ENCODE assay signal across 8 cellular contexts in genomic region chr14:23299558-23299957, GRCh38. TPM values are rescaled to one million over a fixed set of nuclear protein-coding genes. Genes with fewer than 3 reads are reported as not detected.
DNase-seq lines count a peak whose midpoint lies in the region; ATAC-seq and TF ChIP-seq lines count a peak whose summit lies in the region.

No MANE protein-coding gene starts in this region.

- peak; percentile 25 for DNase-seq in AG08396 (ENCODE audit: low spot score)
- DNase-seq in GM12864 (ENCODE audit: low read depth), result no peak
- no peak for DNase-seq in T-helper 2 cell treated with Interferon-gamma antibody and Interleukin-4, amounts not matched to agents 5 μg/mL and 100 μg/mL, for 36 hours (ENCODE audit: low spot score)
- peak; percentile 73 for DNase-seq in fibroblast of pulmonary artery (ENCODE audit: low read depth)
- DNase-seq in stimulated activated effector memory CD8-positive, alpha-beta T cell treated with anti-CD3 and anti-CD28 coated beads, Interleukin-12 subunit alpha, Interleukin-12 subunit beta, amount 100 ng/mL, for 72 hours (ENCODE audit: low spot score in 2 of 2), result no peak
- DNase-seq in NCI-H2029 (lab: John Stamatoyannopoulos, UW), result no peak
- no peak for DNase-seq in NCI-H774 (lab: John Stamatoyannopoulos, UW)
- DNase-seq in H7, result no peak

- H3K27me3 Mint-ChIP-seq in T-helper 2 cell treated with Interferon-gamma antibody and Interleukin-4, amounts not matched to agents 5 μg/mL and 100 μg/mL, for 36 hours (ENCODE audit: low read depth), result no peaks in the 10 kb centered on the region

- no peaks in the 10 kb centered on the region for H3K9me3 Mint-ChIP-seq in T-helper 2 cell treated with Interferon-gamma antibody and Interleukin-4, amounts not matched to agents 5 μg/mL and 100 μg/mL, for 36 hours
- no peaks in the 10 kb centered on the region for H3K9me3 Mint-ChIP-seq in stimulated activated effector memory CD8-positive, alpha-beta T cell treated with anti-CD3 and anti-CD28 coated beads, Interleukin-12 subunit alpha, Interleukin-12 subunit beta, amount 100 ng/mL, for 72 hours

- H3K27me3 ChIP-seq in H7 (ENCODE audit: control insufficient read depth, insufficient read depth, low read length), result peaks cover 54% of the 10 kb centered on the region

- peak overlapping the region; percentile 57 for H3K4me3 Mint-ChIP-seq in T-helper 2 cell treated with Interferon-gamma antibody and Interleukin-4, amounts not matched to agents 5 μg/mL and 100 μg/mL, for 36 hours
- peak overlapping the region; percentile 97 for H3K4me3 Mint-ChIP-seq in stimulated activated effector memory CD8-positive, alpha-beta T cell treated with anti-CD3 and anti-CD28 coated beads, Interleukin-12 subunit alpha, Interleukin-12 subunit beta, amount 100 ng/mL, for 72 hours

- H3K36me3 ChIP-seq in H7 (replicated peaks; ENCODE audit: control insufficient read depth, insufficient read depth, low read length), result no peaks in the 10 kb centered on the region

- no peak overlapping the region for H3K4me3 ChIP-seq in GM12864 (ENCODE audit: low read depth, low read length)
- no peak overlapping the region for H3K4me3 ChIP-seq in fibroblast of pulmonary artery (replicated peaks; ENCODE audit: low read depth, low read length)
- H3K4me3 ChIP-seq in H7 (ENCODE audit: insufficient read depth, low read depth, low read length), result no peak overlapping the region

- peaks cover 27% of the 10 kb centered on the region for H3K4me1 Mint-ChIP-seq in T-helper 2 cell treated with Interferon-gamma antibody and Interleukin-4, amounts not matched to agents 5 μg/mL and 100 μg/mL, for 36 hours (ENCODE audit: low read depth)
- H3K4me1 Mint-ChIP-seq in stimulated activated effector memory CD8-positive, alpha-beta T cell treated with anti-CD3 and anti-CD28 coated beads, Interleukin-12 subunit alpha, Interleukin-12 subunit beta, amount 100 ng/mL, for 72 hours, result peaks cover 40% of the 10 kb centered on the region

- H3K27ac Mint-ChIP-seq in T-helper 2 cell treated with Interferon-gamma antibody and Interleukin-4, amounts not matched to agents 5 μg/mL and 100 μg/mL, for 36 hours, result peak overlapping the region; percentile 70
- H3K27ac Mint-ChIP-seq in stimulated activated effector memory CD8-positive, alpha-beta T cell treated with anti-CD3 and anti-CD28 coated beads, Interleukin-12 subunit alpha, Interleukin-12 subunit beta, amount 100 ng/mL, for 72 hours, result peak overlapping the region; percentile 97

- peaks cover 24% of the 10 kb centered on the region for H3K36me3 Mint-ChIP-seq in T-helper 2 cell treated with Interferon-gamma antibody and Interleukin-4, amounts not matched to agents 5 μg/mL and 100 μg/mL, for 36 hours (ENCODE audit: low read depth)
- H3K36me3 Mint-ChIP-seq in stimulated activated effector memory CD8-positive, alpha-beta T cell treated with anti-CD3 and anti-CD28 coated beads, Interleukin-12 subunit alpha, Interleukin-12 subunit beta, amount 100 ng/mL, for 72 hours, result peaks cover 63% of the 10 kb centered on the region

- ATAC-seq in stimulated activated effector memory CD8-positive, alpha-beta T cell treated with anti-CD3 and anti-CD28 coated beads, Interleukin-12 subunit alpha, Interleukin-12 subunit beta, amount 100 ng/mL, for 72 hours, result no peak

- peak; percentile 35 for TF ChIP-seq CTCF in GM12864 (IDR thresholded peaks at IDR 0.05; ENCODE audit: low read depth, low read length, missing control alignments)
- TF ChIP-seq CTCF in fibroblast of pulmonary artery (IDR thresholded peaks at IDR 0.05; ENCODE audit: low read length, missing control alignments), result peak; percentile 43

RNA-seq across cellular contexts. Expression of gene PPP1R3E, which starts 3.1 kb away (rescaled TPM):
- total RNA-seq in H7 (2014; rRNA removed; shearing (Covaris generic)), result 1.0 and 2.0 TPM in 2 replicates

RNA-seq across cellular contexts. Expression of gene BCL2L2, which starts 7.1 kb away (rescaled TPM):
- 8.8 and 14.2 TPM in 2 replicates for total RNA-seq in H7 (2014; rRNA removed; shearing (Covaris generic))

RNA-seq across cellular contexts. Expression of gene HOMEZ, which starts 13.6 kb away (rescaled TPM):
- total RNA-seq in H7 (2014; rRNA removed; shearing (Covaris generic)), result 5.9 and 7.8 TPM in 2 replicates

RNA-seq across cellular contexts. Expression of gene PABPN1, which starts 21.7 kb away (rescaled TPM):
- total RNA-seq in H7 (2014; rRNA removed; shearing (Covaris generic)), result 143 and 174 TPM in 2 replicates

RNA-seq across cellular contexts. Expression of gene SLC22A17, which starts 53.1 kb away (rescaled TPM):
- 32.9 and 37.2 TPM in 2 replicates for total RNA-seq in H7 (2014; rRNA removed; shearing (Covaris generic))

Comparison
In these comparisons a context has a peak if more than half of its experiments do, and no peak if none do; other contexts are left out.
1. DNase-seq: peak in AG08396 (single experiment) and fibroblast of pulmonary artery (single experiment); none in GM12864 (single experiment), T-helper 2 cell treated with Interferon-gamma antibody and Interleukin-4, amounts not matched to agents 5 μg/mL and 100 μg/mL, for 36 hours (single experiment), stimulated activated effector memory CD8-positive, alpha-beta T cell treated with anti-CD3 and anti-CD28 coated beads, Interleukin-12 subunit alpha, Interleukin-12 subunit beta, amount 100 ng/mL, for 72 hours (0 of 2), NCI-H2029 (single experiment), NCI-H774 (single experiment) and H7 (single experiment).